Comparison of ENCODE assay signal across 25 cellular contexts in the genomic region with DNA sequence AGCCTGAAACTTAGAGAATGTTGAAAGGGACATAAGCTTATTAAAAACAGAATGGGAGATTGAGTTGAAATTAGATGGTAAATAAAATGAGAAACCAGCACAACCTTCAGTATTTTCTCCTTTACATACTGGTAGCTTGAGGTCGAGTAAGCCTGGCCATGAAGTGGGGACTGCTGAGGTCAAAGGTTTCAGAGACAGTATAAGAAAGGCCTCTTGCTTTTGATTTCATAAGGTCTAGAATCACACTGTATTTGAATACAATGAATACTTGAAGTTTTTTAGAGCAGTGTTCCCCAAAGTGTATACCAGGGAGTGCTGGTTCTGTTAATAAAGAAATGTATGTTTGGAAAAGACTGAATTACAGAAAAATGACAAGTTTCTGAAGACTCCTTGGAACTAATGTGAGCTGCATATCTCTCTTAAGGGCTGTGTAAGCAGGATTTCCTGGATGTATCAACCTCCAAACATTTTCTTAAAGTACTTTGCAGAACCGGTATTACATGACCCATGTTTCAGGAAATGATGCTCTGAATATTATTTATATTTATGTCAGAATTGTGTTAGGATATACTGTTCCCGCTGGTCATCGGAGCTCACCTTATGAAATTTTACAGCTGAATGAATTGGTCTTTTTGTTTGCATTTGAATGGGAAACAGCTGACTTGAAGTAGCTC.
DNase-seq lines count a peak whose midpoint lies in the region; ATAC-seq and TF ChIP-seq lines count a peak whose summit lies in the region.
"Had no signal": no experiment of that assay in that cellular context is flagged by ENCODE, and none has a peak within 500 bp of the region (broad histone marks: within the 10 kb centered on the region; RNA-seq: fewer than 3 reads in every experiment).

No MANE protein-coding gene starts in this region.

- TF ChIP-seq POLR2A in sigmoid colon (IDR thresholded peaks at IDR 0.05): no peak

- TF ChIP-seq CTCF in Loucy (conservative IDR thresholded peaks at IDR 0.05; ENCODE audit: low read length) (no peak), epithelial cell of esophagus (IDR thresholded peaks at IDR 0.05; ENCODE audit: insufficient read depth, low read depth, low read length, missing control alignments) (no peak), sigmoid colon (IDR thresholded peaks at IDR 0.05) (no peak)

- H3K9me3 ChIP-seq in Loucy (ENCODE audit: insufficient read depth, low read depth, low read length) (no peaks in the 10 kb centered on the region), sigmoid colon (no peaks in the 10 kb centered on the region)
- H3K9me3 ChIP-seq: breast epithelium, pancreas, right atrium auricular region had no signal

- H3K79me2 ChIP-seq in Loucy (ENCODE audit: insufficient read depth, low read length): no peaks in the 10 kb centered on the region

- no peaks in the 10 kb centered on the region for H3F3A ChIP-seq in Loucy (ENCODE audit: low read depth)

- in situ Hi-C loops in SK-MEL-5 (cut with HindIII; ENCODE audit: low pct_unique_long_range_greater_than_20kb, low sequenced_read_pairs): no loop called here

- WGBS in sigmoid colon, 2 donors: 32 to 47% methylated on average over 4 of the region's 4 CpGs

- intact Hi-C loops in sigmoid colon (cut with DNase I): no loop called here

- no peak overlapping the region for H3K9ac ChIP-seq in Loucy (ENCODE audit: low read depth, low read length, poor library complexity, severe bottlenecking)

- no peaks in the 10 kb centered on the region for H3K27me3 ChIP-seq in Loucy (ENCODE audit: insufficient read depth, low read length, poor library complexity, severe bottlenecking)
- H3K27me3 ChIP-seq in sigmoid colon: no peaks in the 10 kb centered on the region
- H3K27me3 ChIP-seq: breast epithelium, pancreas, right atrium auricular region had no signal

- peak overlapping the region; percentile 67 for H2AFZ ChIP-seq in Loucy (ENCODE audit: low read length)
- H2AFZ ChIP-seq: GM23338 had no signal

- H3K4me1 ChIP-seq in Loucy (ENCODE audit: insufficient read depth, low read length, poor library complexity, severe bottlenecking) (peaks cover 74% of the 10 kb centered on the region), sigmoid colon (peaks cover 0 to 62% (median 45%) of the 10 kb centered on the region in 4 donors)
- H3K4me1 ChIP-seq: breast epithelium, pancreas had no signal

- no peak for TF ChIP-seq EP300 in sigmoid colon (IDR thresholded peaks at IDR 0.05)

- DNase-seq in SK-MEL-5 (ENCODE audit: low read depth, low spot score) (peak; percentile 31), epithelial cell of esophagus (ENCODE audit: low read depth) (peak; percentile 79), sigmoid colon (no peak), NCI-H1930 (lab: John Stamatoyannopoulos, UW) (no peak)
- DNase-seq: activated B cell treated with CpG ODN at 0.5 μM for 24 hours; activated naive CD4-positive, alpha-beta T cell treated with anti-CD3 and anti-CD28 coated beads for 36 hours; CD4-positive, alpha-beta T cell; hippocampal formation; immature natural killer cell; NCI-H187; NCI-H526 treated with DMSO at 0.1 percent for 48 hours; nephron progenitor cell; pancreas; stimulated activated CD4-positive, alpha-beta T cell treated with anti-CD3 and anti-CD28 coated beads, Interleukin-4, amount 100 ng/mL, for 4 hours; stimulated activated naive CD4-positive, alpha-beta T cell; SW 1271; T1000 had no signal

- no peaks in the 10 kb centered on the region for H4K20me1 ChIP-seq in Loucy (ENCODE audit: insufficient read depth, low read length, poor library complexity, severe bottlenecking)

- H3K36me3 ChIP-seq in Loucy (ENCODE audit: insufficient read depth, low read length): no peaks in the 10 kb centered on the region
- no peaks in the 10 kb centered on the region for H3K36me3 ChIP-seq in sigmoid colon
- H3K36me3 ChIP-seq: breast epithelium, pancreas, right atrium auricular region had no signal

- ATAC-seq in GM21381 (IDR thresholded peaks at IDR 0.05; ENCODE audit: unreplicated experiment) (no peak), HG02973 (IDR thresholded peaks at IDR 0.05; ENCODE audit: unreplicated experiment) (no peak)
- ATAC-seq: GM23338, K562, pancreas had no signal

- peak overlapping the region; percentile 18 for H3K4me2 ChIP-seq in Loucy (ENCODE audit: low read depth, low read length, poor library complexity, severe bottlenecking)
- H3K4me2 ChIP-seq: GM23338 had no signal

- H3K4me3 ChIP-seq in Loucy (ENCODE audit: low read length, poor library complexity, severe bottlenecking): no peak overlapping the region
- H3K4me3 ChIP-seq in epithelial cell of esophagus (ENCODE audit: low read length): no peak overlapping the region
- no peak overlapping the region for H3K4me3 ChIP-seq in sigmoid colon
- H3K4me3 ChIP-seq: breast epithelium, coronary artery, GM23338, K562, pancreas, right atrium auricular region had no signal

- H3K27ac ChIP-seq in sigmoid colon: peak overlapping the region in 3 of 4 donors; percentile 24 to 83 (median 78)
- H3K27ac ChIP-seq: coronary artery, pancreas had no signal

- no peaks in the 10 kb centered on the region for H3K9me2 ChIP-seq in Loucy (replicated peaks; ENCODE audit: low read depth, low read length)

Comparison
In these comparisons a context has a peak if more than half of its experiments do, and no peak if none do; other contexts are left out.
1. DNase-seq: peak in SK-MEL-5 (single experiment) and epithelial cell of esophagus (single experiment); none in sigmoid colon (single experiment) and NCI-H1930 (0 of 2).